ENCODE assay signal across 9 cellular contexts in the genomic region with DNA sequence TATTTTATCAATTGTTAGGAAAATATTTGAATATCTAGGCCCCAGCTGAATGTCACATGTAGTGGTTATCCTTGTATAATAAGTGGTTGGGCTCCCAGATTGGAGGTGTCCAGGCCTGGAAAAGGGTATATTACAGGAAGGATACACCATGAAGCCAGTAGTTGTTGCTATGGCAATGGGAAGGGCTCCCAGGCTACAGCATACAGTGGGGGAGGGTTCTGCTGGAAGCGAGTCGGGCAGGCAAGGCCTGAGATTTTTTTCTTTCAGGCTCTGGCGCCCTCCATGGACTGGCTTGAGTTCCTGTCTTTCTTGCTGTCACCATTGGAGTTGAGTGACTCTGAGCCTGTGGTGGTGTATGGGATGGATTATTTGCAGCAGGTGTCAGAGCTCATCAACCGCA. TPM values are rescaled to one million over a fixed set of nuclear protein-coding genes. Genes with fewer than 3 reads are reported as not detected.
DNase-seq lines count a peak whose midpoint lies in the region; ATAC-seq, FAIRE-seq and TF ChIP-seq lines count a peak whose summit lies in the region.
"Had no signal": no experiment of that assay in that cellular context is flagged by ENCODE, and none has a peak within 500 bp of the region (broad histone marks: within the 10 kb centered on the region; RNA-seq: fewer than 3 reads in every experiment).

No MANE protein-coding gene starts in this region.

- in situ Hi-C loops in Caki2 (cut with HindIII; ENCODE audit: low pct_unique_long_range_greater_than_20kb, low sequenced_read_pairs), result no loop called here

- H3K27me3 Mint-ChIP-seq in astrocyte (ENCODE audit: low read depth, unreplicated experiment), result peaks cover 46% of the 10 kb centered on the region

- no peaks in the 10 kb centered on the region for H3K36me3 ChIP-seq in astrocyte (ENCODE audit: insufficient read depth, low read length)
- no peaks in the 10 kb centered on the region for H3K36me3 ChIP-seq in upper lobe of right lung

- intact Hi-C loops in upper lobe of right lung (cut with DNase I), result no loop called here

- H3K4me3 Mint-ChIP-seq in astrocyte (ENCODE audit: unreplicated experiment), result no peak overlapping the region
- H3K4me3 Mint-ChIP-seq: memory B cell had no signal

- H3K4me2 ChIP-seq in astrocyte (ENCODE audit: low read length), result no peak overlapping the region

- peak; percentile 46 for ATAC-seq in upper lobe of right lung
- ATAC-seq in HG02610 (IDR thresholded peaks at IDR 0.05; ENCODE audit: unreplicated experiment), result no peak

- H3K27ac ChIP-seq in astrocyte (ENCODE audit: low read depth, low read length) (no peak overlapping the region), upper lobe of right lung (no peak overlapping the region)

- no peaks in the 10 kb centered on the region for H4K20me1 ChIP-seq in astrocyte (ENCODE audit: insufficient read depth, low read length)

- H3K9ac ChIP-seq in astrocyte (ENCODE audit: low read length), result no peak overlapping the region

- H3K27me3 ChIP-seq in astrocyte (ENCODE audit: insufficient read depth, low read length) (peaks cover 7% of the 10 kb centered on the region), upper lobe of right lung (peaks cover 15% of the 10 kb centered on the region)

- DNase-seq in Caki2 (ENCODE audit: low read depth) (peak; percentile 60), HK-2 (ENCODE audit: unreplicated experiment) (peak; percentile 71), NCI-H774 (lab: John Stamatoyannopoulos, UW) (peak; percentile 92), astrocyte (ENCODE audit: low read depth) (peak; percentile 53), iris pigment epithelial cell (ENCODE audit: low read depth) (peak; percentile 81), upper lobe of right lung (no peak), ureter (ENCODE audit: low spot score) (no peak)

- H3K4me1 Mint-ChIP-seq in astrocyte (ENCODE audit: low read depth, unreplicated experiment), result no peaks in the 10 kb centered on the region
- H3K4me1 Mint-ChIP-seq: memory B cell had no signal

- H3K27ac Mint-ChIP-seq in astrocyte (ENCODE audit: unreplicated experiment), result no peak overlapping the region
- H3K27ac Mint-ChIP-seq: memory B cell had no signal

- TF ChIP-seq CTCF in astrocyte (IDR thresholded peaks at IDR 0.05; ENCODE audit: insufficient read depth, low read depth, low read length) (peak; percentile 39), upper lobe of right lung (IDR thresholded peaks at IDR 0.05) (peak; percentile 16)

- no peaks in the 10 kb centered on the region for H3K79me2 ChIP-seq in astrocyte (ENCODE audit: insufficient read depth, low read length)

- no peak overlapping the region for H2AFZ ChIP-seq in astrocyte (ENCODE audit: low read depth, low read length)

- no peak overlapping the region for H3K4me3 ChIP-seq in astrocyte (ENCODE audit: insufficient read depth, low read depth, low read length)
- no peak overlapping the region for H3K4me3 ChIP-seq in upper lobe of right lung

- H3K9me3 ChIP-seq in astrocyte (ENCODE audit: insufficient read depth, low read depth, low read length) (no peaks in the 10 kb centered on the region), upper lobe of right lung (no peaks in the 10 kb centered on the region)

- H3K36me3 Mint-ChIP-seq in astrocyte (ENCODE audit: low read depth, unreplicated experiment), result peaks cover 2% of the 10 kb centered on the region
- H3K36me3 Mint-ChIP-seq: memory B cell had no signal

- no peaks in the 10 kb centered on the region for H3K4me1 ChIP-seq in astrocyte (ENCODE audit: insufficient read depth, low read length)
- no peaks in the 10 kb centered on the region for H3K4me1 ChIP-seq in upper lobe of right lung

- no peaks in the 10 kb centered on the region for H3K9me3 Mint-ChIP-seq in astrocyte (ENCODE audit: unreplicated experiment)
- H3K9me3 Mint-ChIP-seq: memory B cell had no signal

- no peak for FAIRE-seq in astrocyte (lab: Jason Lieb, UNC)

RNA-seq across cellular contexts. Expression of gene ECE2, which starts 8.9 kb away (rescaled TPM):
- not detected in 2 replicates for total RNA-seq in Caki2 (2014; rRNA removed; shearing (Covaris generic); ENCODE audit: low replicate concordance)
- not detected in 2 replicates for total RNA-seq in astrocyte
- not detected for total RNA-seq in upper lobe of right lung
- 0.81 TPM for total RNA-seq in ureter

RNA-seq across cellular contexts. Expression of gene PSMD2, which starts 14.3 kb away (rescaled TPM):
- 533 and 581 TPM in 2 replicates for total RNA-seq in Caki2 (2014; rRNA removed; shearing (Covaris generic); ENCODE audit: low replicate concordance)
- total RNA-seq in astrocyte (496 and 588 TPM in 2 replicates), upper lobe of right lung (152 TPM), ureter (136 TPM)

RNA-seq across cellular contexts. Expression of gene CAMK2N2, which starts 23.3 kb away (rescaled TPM):
- not detected in 2 replicates for total RNA-seq in Caki2 (2014; rRNA removed; shearing (Covaris generic); ENCODE audit: low replicate concordance)
- total RNA-seq in astrocyte (2.6 and 3.4 TPM in 2 replicates), upper lobe of right lung (not detected), ureter (not detected)

RNA-seq across cellular contexts. Expression of gene EIF4G1, which starts 29.7 kb away (rescaled TPM):
- total RNA-seq in Caki2 (2014; rRNA removed; shearing (Covaris generic); ENCODE audit: low replicate concordance), result 250 and 257 TPM in 2 replicates
- total RNA-seq in astrocyte (490 and 495 TPM in 2 replicates), upper lobe of right lung (295 TPM), ureter (351 TPM)

RNA-seq across cellular contexts. Expression of gene EEF1AKMT4, which starts 35.2 kb away (rescaled TPM):
- total RNA-seq in Caki2 (2014; rRNA removed; shearing (Covaris generic); ENCODE audit: low replicate concordance), result 17.4 and 19.1 TPM in 2 replicates
- total RNA-seq in astrocyte (7.2 TPM in 2 replicates), upper lobe of right lung (2.7 TPM), ureter (3.1 TPM)

Comparison
In these comparisons a context has a peak if more than half of its experiments do, and no peak if none do; other contexts are left out.
1. DNase-seq: peak in Caki2 (single experiment), HK-2 (single experiment), NCI-H774 (single experiment), astrocyte (single experiment) and iris pigment epithelial cell (single experiment); none in upper lobe of right lung (single experiment) and ureter (single experiment).